8 cellular contexts compared by ENCODE assay signal in the genomic region with DNA sequence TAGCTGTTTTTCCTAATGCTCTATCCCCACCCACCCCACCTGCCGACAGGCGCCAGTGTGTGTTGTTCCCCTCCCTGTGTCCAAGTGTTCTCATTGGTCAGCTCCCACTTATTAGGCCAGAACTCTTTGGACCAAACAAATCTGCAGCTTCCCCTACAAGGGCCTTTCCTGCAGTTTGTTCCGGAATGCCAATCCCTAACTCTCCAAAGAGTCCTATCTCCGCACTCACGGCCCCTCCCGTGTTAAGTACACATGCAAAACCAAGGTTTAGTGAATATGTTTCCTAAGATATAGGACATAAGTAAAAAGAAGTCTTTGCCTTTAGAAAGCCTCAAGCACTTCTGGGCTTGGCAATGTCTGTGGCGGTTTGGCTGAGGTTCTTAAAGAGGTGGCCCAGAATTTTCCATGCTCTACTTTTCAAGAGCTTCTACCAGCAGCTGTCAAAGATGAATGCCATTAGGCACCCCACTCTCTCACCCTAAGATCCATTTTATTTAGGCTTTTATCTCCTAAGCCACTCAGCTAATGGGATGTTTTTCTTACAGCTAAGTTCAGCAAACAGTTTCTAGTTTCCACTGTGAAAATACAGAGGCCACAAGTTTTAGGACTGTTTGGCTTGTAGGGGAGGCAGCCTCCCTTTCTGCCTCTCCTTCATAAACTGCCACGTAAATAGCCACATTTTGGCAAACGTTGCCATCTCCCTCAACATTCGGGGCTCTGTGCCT. TPM values are rescaled to one million over a fixed set of nuclear protein-coding genes. Genes with fewer than 3 reads are reported as not detected.
DNase-seq lines count a peak whose midpoint lies in the region; ATAC-seq and TF ChIP-seq lines count a peak whose summit lies in the region.

No MANE protein-coding gene starts in this region.

- no peaks in the 10 kb centered on the region for H3K9me3 Mint-ChIP-seq in type B pancreatic cell

- POLR2A ChIA-PET in BJ (lab: Charles Lee): interaction anchor here (0.7 kb wide), 1 partner anchor 322 kb away, joined by 5 read pairs; no protein-coding TSS in a partner anchor

- no peak overlapping the region for H2AFZ ChIP-seq in Karpas-422 (ENCODE audit: low read length)

- no peak overlapping the region for H3K9ac ChIP-seq in Karpas-422 (ENCODE audit: low read length)

- ATAC-seq in lung (ENCODE audit: insufficient read depth, low FRiP score): peak; percentile 15
- ATAC-seq in GM18870 (IDR thresholded peaks at IDR 0.05; ENCODE audit: unreplicated experiment): no peak
- no peak for ATAC-seq in HG03378 (IDR thresholded peaks at IDR 0.05; ENCODE audit: unreplicated experiment)

- H3K4me3 Mint-ChIP-seq in type B pancreatic cell: peak overlapping the region; percentile 94

- peak overlapping the region; percentile 92 for H3K4me2 ChIP-seq in Karpas-422 (ENCODE audit: low read depth, low read length, poor library complexity, severe bottlenecking)

- H3K4me1 ChIP-seq in Karpas-422 (ENCODE audit: low read length): peaks cover 45% of the 10 kb centered on the region
- H3K4me1 ChIP-seq in lung (ENCODE audit: control insufficient read depth in 2 of 2, insufficient read depth in 2 of 2, low read length in 2 of 2): peaks cover 12 to 25% of the 10 kb centered on the region in 2 donors

- CTCF ChIA-PET in BJ (lab: Yijun Ruan, JAX): interaction anchor here (0.7 to 1.5 kb wide), 3 partner anchors 8 to 35 kb away, joined by 3 to 6 read pairs (median 4); no protein-coding TSS in a partner anchor

- H3K27me3 ChIP-seq in BJ (ENCODE audit: control insufficient read depth, insufficient read depth, low read length) (no peaks in the 10 kb centered on the region), Karpas-422 (ENCODE audit: low read length) (no peaks in the 10 kb centered on the region), lung (ENCODE audit: control insufficient read depth, insufficient read depth) (no peaks in the 10 kb centered on the region)

- H3K27me3 Mint-ChIP-seq in type B pancreatic cell: peaks cover 5% of the 10 kb centered on the region

- H3K9me3 ChIP-seq in Karpas-422 (ENCODE audit: low read length) (no peaks in the 10 kb centered on the region), lung (ENCODE audit: control insufficient read depth in 2 of 2, insufficient read depth in 1 of 2, low read length in 1 of 2) (no peaks in the 10 kb centered on the region)

- peaks cover 22% of the 10 kb centered on the region for H3K36me3 Mint-ChIP-seq in type B pancreatic cell

- no peaks in the 10 kb centered on the region for H3K79me2 ChIP-seq in Karpas-422 (ENCODE audit: low read length)

- peak overlapping the region; percentile 91 for H3K27ac Mint-ChIP-seq in type B pancreatic cell

- no peaks in the 10 kb centered on the region for H3K9me2 ChIP-seq in Karpas-422 (replicated peaks; ENCODE audit: insufficient read depth, low read length)

- H3K4me3 ChIP-seq in BJ (ENCODE audit: low read depth, low read length) (peak overlapping the region; percentile 85), Karpas-422 (ENCODE audit: low read length) (peak overlapping the region; percentile 75; the same call in 1 of the 2 replicates), cardiac fibroblast (replicated peaks in 1 of 2; ENCODE audit: low read depth in 2 of 2, low read length in 2 of 2) (peak overlapping the region; percentile 86 to 94), lung (peak overlapping the region; percentile 95)

- H3K36me3 ChIP-seq in BJ (ENCODE audit: control insufficient read depth, insufficient read depth, low read length) (no peaks in the 10 kb centered on the region; the same call in 1 of the 2 replicates), Karpas-422 (ENCODE audit: insufficient read depth, low read length) (no peaks in the 10 kb centered on the region), lung (ENCODE audit: control insufficient read depth in 2 of 2, insufficient read depth in 2 of 2, low read length in 2 of 2) (peaks cover 3% of the 10 kb centered on the region in 2 donors)

- no peak for TF ChIP-seq CTCF in BJ (IDR thresholded peaks at IDR 0.05; ENCODE audit: insufficient read depth, low read depth, low read length)
- no peak for TF ChIP-seq CTCF in cardiac fibroblast (IDR thresholded peaks at IDR 0.05; ENCODE audit: low read depth, low read length)
- no peak for TF ChIP-seq CTCF in lung (IDR thresholded peaks at IDR 0.05; ENCODE audit: control extremely low read depth, extremely low read depth)
- TF ChIP-seq CTCF in type B pancreatic cell (conservative IDR thresholded peaks at IDR 0.05): no peak

- DNase-seq in BJ (ENCODE audit: low read depth) (no peak), Karpas-422 (no peak), cardiac fibroblast (ENCODE audit: low read depth in 2 of 2) (peak; percentile 63 to 66), lung (ENCODE audit: low spot score) (peak; percentile 65), type B pancreatic cell (ENCODE audit: extremely low spot score, unreplicated experiment) (no peak)
- no peak for DNase-seq in stimulated activated CD4-positive, alpha-beta T cell treated with anti-CD3 and anti-CD28 coated beads, Interleukin-15, amount 100 ng/mL, for 24 hours

- H3K4me1 Mint-ChIP-seq in type B pancreatic cell (ENCODE audit: unreplicated experiment): peaks cover 40% of the 10 kb centered on the region

- H3K27ac ChIP-seq in Karpas-422 (ENCODE audit: low read length) (no peak overlapping the region), lung (ENCODE audit: low read depth in 1 of 2, low read length in 1 of 2) (peak overlapping the region; percentile 97 to 98)

- H4K20me1 ChIP-seq in Karpas-422 (ENCODE audit: insufficient read depth, low read depth, low read length): 0 out of 2 replicates have a peak, but pooled peaks cover 9% of the 10 kb centered on the region

- 21 to 44% methylated on average over 10 of the region's 10 CpGs for WGBS in lung, 2 donors

RNA-seq across cellular contexts. Expression of a gene that starts 1.6 kb away (rescaled TPM):
- polyA plus RNA-seq in BJ (2011; rRNA removed) (1,025 and 1,348 TPM in 2 replicates), lung (100 to 1,000 TPM; 215 to 620 TPM)
- polyA minus RNA-seq in BJ (2011; rRNA and poly(A)+ RNA removed): 365 and 446 TPM in 2 replicates
- 0.18 and 5.7 TPM in 2 replicates for total RNA-seq in Karpas-422 (2014; rRNA removed; shearing (Covaris generic); ENCODE audit: low replicate concordance)
- total RNA-seq in lung (100 to 1,000 TPM; 457 to 833 TPM), type B pancreatic cell (ENCODE audit: low replicate concordance) (204 and 292 TPM in 2 replicates)

RNA-seq across cellular contexts. Expression of a gene that starts 34.0 kb away (rescaled TPM):
- polyA plus RNA-seq in BJ (2011; rRNA removed) (not detected in 2 replicates), lung (under 1 TPM in 1 of 2 donors, not detected in 1; 0.58 TPM)
- polyA minus RNA-seq in BJ (2011; rRNA and poly(A)+ RNA removed): not detected in 2 replicates
- total RNA-seq in Karpas-422 (2014; rRNA removed; shearing (Covaris generic); ENCODE audit: low replicate concordance): not detected in 2 replicates
- total RNA-seq in lung (1 to 10 TPM in 1 of 2 donors, not detected in 1; 3.6 TPM), type B pancreatic cell (ENCODE audit: low replicate concordance) (not detected in 2 replicates)

RNA-seq across cellular contexts. Expression of a gene that starts 39.7 kb away (rescaled TPM):
- polyA plus RNA-seq in BJ (2011; rRNA removed) (22.8 and 36.0 TPM in 2 replicates), lung (10 to 100 TPM; 13.6 to 23.8 TPM)
- 14.1 and 18.1 TPM in 2 replicates for polyA minus RNA-seq in BJ (2011; rRNA and poly(A)+ RNA removed)
- total RNA-seq in Karpas-422 (2014; rRNA removed; shearing (Covaris generic); ENCODE audit: low replicate concordance): 12.9 and 42.0 TPM in 2 replicates
- total RNA-seq in lung (10 to 100 TPM; 23.0 to 46.4 TPM), type B pancreatic cell (ENCODE audit: low replicate concordance) (29.3 and 34.5 TPM in 2 replicates)

Comparison
In these comparisons a context has a peak if more than half of its experiments do, and no peak if none do; other contexts are left out.
1. DNase-seq: peak in cardiac fibroblast (2 of 2) and lung (single experiment); none in BJ (single experiment), Karpas-422 (single experiment), type B pancreatic cell (single experiment) and stimulated activated CD4-positive, alpha-beta T cell treated with anti-CD3 and anti-CD28 coated beads, Interleukin-15, amount 100 ng/mL, for 24 hours (single experiment).
2. RNA of a gene that starts 1.6 kb away (total RNA-seq): 457 to 833 TPM in lung and 204 to 292 TPM in type B pancreatic cell; 0.18 to 5.7 TPM in Karpas-422; every median in the first group is over 10 times any median in the second.
3. Peak in every context shown above with its lines, with median percentiles within 50 percentile points of each other: H3K4me3 ChIP-seq.